8 cellular contexts compared by ENCODE assay signal in the genomic region with DNA sequence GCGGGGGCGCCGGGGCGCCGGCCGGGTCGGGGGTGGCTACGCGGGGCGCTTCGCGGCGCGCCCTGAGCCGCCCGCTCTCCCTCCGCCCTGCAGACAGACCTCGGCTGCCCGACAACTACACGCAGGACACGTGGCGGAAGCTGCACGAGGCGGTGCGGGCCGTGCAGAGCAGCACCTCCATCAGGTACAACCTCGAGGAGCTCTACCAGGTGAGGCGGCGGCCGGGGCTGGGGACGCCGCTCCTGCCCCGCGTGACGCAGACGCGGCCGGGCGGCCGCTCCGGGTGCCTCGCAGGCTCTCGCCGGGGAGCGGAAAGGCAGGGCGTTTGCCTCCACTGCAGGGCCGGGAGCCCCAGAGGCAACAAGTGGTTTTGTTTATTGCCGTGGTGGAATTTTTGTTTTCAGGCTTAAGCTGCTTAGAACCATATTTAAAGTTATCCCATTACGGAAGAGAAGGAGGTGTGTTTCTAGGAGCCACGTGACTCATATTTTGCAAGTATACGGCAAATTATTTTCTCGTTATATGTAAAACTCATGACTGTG. TPM values are rescaled to one million over a fixed set of nuclear protein-coding genes. Genes with fewer than 3 reads are reported as not detected.
DNase-seq lines count a peak whose midpoint lies in the region; ATAC-seq and TF ChIP-seq lines count a peak whose summit lies in the region.

No MANE protein-coding gene starts in this region.

- H3K4me1 Mint-ChIP-seq in naive B cell: peaks cover 39 to 55% (median 44%) of the 10 kb centered on the region in 3 donors

- H3K27ac ChIP-seq in esophagus (ENCODE audit: low read depth in 2 of 2, low read length in 1 of 2): peak overlapping the region; percentile 100

- no peaks in the 10 kb centered on the region for H3K27me3 Mint-ChIP-seq in naive B cell

- H3K27me3 ChIP-seq in NT2/D1 (ENCODE audit: insufficient read depth, insufficient read length): no peaks in the 10 kb centered on the region
- H3K27me3 ChIP-seq in esophagus (ENCODE audit: control insufficient read depth in 1 of 2, insufficient read depth in 2 of 2, low read length in 2 of 2): no peaks in the 10 kb centered on the region

- peaks cover 0 to 3% of the 10 kb centered on the region in 2 donors for H3K36me3 Mint-ChIP-seq in naive B cell

- H3K36me3 ChIP-seq in NT2/D1 (ENCODE audit: insufficient read depth, insufficient read length, low read length) (peaks cover 46% of the 10 kb centered on the region), esophagus (ENCODE audit: control insufficient read depth in 2 of 2, insufficient read depth in 2 of 2, low read length in 1 of 2) (peaks cover 0 to 5% of the 10 kb centered on the region in 2 donors)

- H3K9me3 Mint-ChIP-seq in naive B cell: no peaks in the 10 kb centered on the region

- no peak for TF ChIP-seq CTCF in AG10803 (conservative IDR thresholded peaks at IDR 0.05; ENCODE audit: low read length)

- 0 to 1% methylated on average over 50 to 52 of the region's 52 CpGs for WGBS in esophagus, 2 donors

- DNase-seq in AG10803 (ENCODE audit: low read depth) (peak; percentile 68), NT2/D1 (ENCODE audit: low read depth, low spot score) (no peak), activated T-cell treated with anti-CD3 and anti-CD28 coated beads for 1 hour (ENCODE audit: low read depth) (peak; percentile 61), naive B cell (peak; percentile 75)
- DNase-seq in stimulated activated naive CD4-positive, alpha-beta T cell treated with Interleukin-2 at 50 U/mL for 16 hours (lab: John Stamatoyannopoulos, UW): peak; percentile 73

- peak overlapping the region; percentile 47 to 94 (median 82) for H3K27ac Mint-ChIP-seq in naive B cell

- H3K4me1 ChIP-seq in NT2/D1 (ENCODE audit: insufficient read depth, insufficient read length): no peaks in the 10 kb centered on the region
- H3K4me1 ChIP-seq in esophagus (ENCODE audit: control insufficient read depth in 2 of 2, insufficient read depth in 2 of 2, low read length in 1 of 2): peaks cover 3 to 4% of the 10 kb centered on the region in 2 donors

- H3K4me3 ChIP-seq in AG10803 (ENCODE audit: low read length) (peak overlapping the region; percentile 67), NT2/D1 (ENCODE audit: insufficient read length, low read depth) (peak overlapping the region; percentile 84), esophagus (ENCODE audit: low read depth in 1 of 2, low read length in 2 of 2) (peak overlapping the region; percentile 72 to 74)

- H3K4me3 Mint-ChIP-seq in naive B cell: peak overlapping the region; percentile 67 to 92 (median 78)

- H3K9ac ChIP-seq in NT2/D1 (ENCODE audit: insufficient read length, low read depth): peak overlapping the region; percentile 93

- no peaks in the 10 kb centered on the region for H3K9me3 ChIP-seq in NT2/D1 (ENCODE audit: insufficient read depth, low read length)
- H3K9me3 ChIP-seq in esophagus (ENCODE audit: control insufficient read depth in 2 of 2, insufficient read depth in 1 of 2, low read depth in 1 of 2, low read length in 1 of 2): no peaks in the 10 kb centered on the region

- peak; percentile 41 for ATAC-seq in GM18907 (IDR thresholded peaks at IDR 0.05; ENCODE audit: unreplicated experiment)
- ATAC-seq in HG03139 (IDR thresholded peaks at IDR 0.05; ENCODE audit: unreplicated experiment): peak; percentile 34
- peak; percentile 62 to 67 for ATAC-seq in naive B cell (ENCODE audit: low read depth in 2 of 2)

RNA-seq across cellular contexts. Expression of gene CUL4A, which starts 0.5 kb away (rescaled TPM):
- polyA plus RNA-seq in esophagus (10 to 100 TPM; 21.0 to 31.2 TPM), naive B cell (ENCODE audit: low read depth in 6 of 6) (10 to 100 TPM; 28.9 to 43.7 (median 36.8) TPM)

RNA-seq across cellular contexts. Expression of gene PCID2, which starts 1.5 kb away (rescaled TPM):
- polyA plus RNA-seq in esophagus (10 to 100 TPM; 17.8 to 20.7 TPM), naive B cell (ENCODE audit: low read depth in 6 of 6) (10 to 100 TPM; 44.7 to 76.2 (median 55.4) TPM)

RNA-seq across cellular contexts. Expression of gene PROZ, which starts 51.5 kb away (rescaled TPM):
- polyA plus RNA-seq in esophagus (not detected), naive B cell (ENCODE audit: low read depth in 6 of 6) (under 1 TPM in 1 of 6 donors, not detected in 5; 0.17 TPM)
